1 cellular context compared by ENCODE assay signal in the genomic region with DNA sequence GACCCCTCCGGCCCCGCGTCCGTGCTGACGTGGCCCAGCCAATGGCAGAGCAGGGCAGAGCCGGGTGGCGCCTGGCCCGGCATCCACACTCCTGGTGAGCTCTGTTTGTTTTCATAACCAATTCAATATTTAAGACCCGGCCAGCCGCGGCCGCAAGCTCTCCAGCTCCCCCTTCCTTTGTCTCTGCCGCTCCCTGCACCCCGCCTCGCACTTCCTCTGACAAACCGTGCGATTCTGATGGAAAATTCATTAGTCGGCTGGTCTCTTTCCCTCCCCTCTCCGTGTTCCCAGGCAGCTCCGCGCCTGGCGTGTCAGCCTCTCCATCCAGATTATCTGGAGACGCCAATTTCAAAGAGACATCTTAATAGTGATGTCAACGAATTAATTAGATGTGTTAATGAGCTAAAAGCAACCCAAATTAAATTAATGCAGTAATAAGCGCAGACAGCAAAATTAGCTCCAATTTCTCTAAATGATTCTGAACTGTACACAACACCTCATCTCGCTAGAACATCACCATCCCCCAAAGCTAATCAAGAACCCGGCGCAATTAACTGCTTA.
TF ChIP-seq lines count a peak whose summit lies in the region.

No MANE protein-coding gene starts in this region.

TF ChIP-seq in H1, 55 proteins besides CTCF, POLR2A, EP300 and RAD21 (continued from another document):
- TF ChIP-seq KDM5A (IDR thresholded peaks at IDR 0.05; ENCODE audit: low read length) (no peak), CTBP2 (IDR thresholded peaks at IDR 0.05; ENCODE audit: borderline replicate concordance, insufficient read depth, insufficient read length, low read length) (no peak), EZH2 (IDR thresholded peaks at IDR 0.05; ENCODE audit: low read depth, low read length, severe bottlenecking) (peak; percentile 30), NRF1 (IDR thresholded peaks at IDR 0.05; ENCODE audit: low read depth, low read length) (no peak), TAF7 (optimal IDR thresholded peaks at IDR 0.05; ENCODE audit: borderline replicate concordance, low read depth, low read length) (no peak)
- TF ChIP-seq, protein P1, sequence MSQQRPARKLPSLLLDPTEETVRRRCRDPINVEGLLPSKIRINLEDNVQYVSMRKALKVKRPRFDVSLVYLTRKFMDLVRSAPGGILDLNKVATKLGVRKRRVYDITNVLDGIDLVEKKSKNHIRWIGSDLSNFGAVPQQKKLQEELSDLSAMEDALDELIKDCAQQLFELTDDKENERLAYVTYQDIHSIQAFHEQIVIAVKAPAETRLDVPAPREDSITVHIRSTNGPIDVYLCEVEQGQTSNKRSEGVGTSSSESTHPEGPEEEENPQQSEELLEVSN (IDR thresholded peaks at IDR 0.05), result peak; percentile 67
TF ChIP-seq in H1: peak in this region for 3.
